ENCODE assay signal across 8 cellular contexts in the genomic region with DNA sequence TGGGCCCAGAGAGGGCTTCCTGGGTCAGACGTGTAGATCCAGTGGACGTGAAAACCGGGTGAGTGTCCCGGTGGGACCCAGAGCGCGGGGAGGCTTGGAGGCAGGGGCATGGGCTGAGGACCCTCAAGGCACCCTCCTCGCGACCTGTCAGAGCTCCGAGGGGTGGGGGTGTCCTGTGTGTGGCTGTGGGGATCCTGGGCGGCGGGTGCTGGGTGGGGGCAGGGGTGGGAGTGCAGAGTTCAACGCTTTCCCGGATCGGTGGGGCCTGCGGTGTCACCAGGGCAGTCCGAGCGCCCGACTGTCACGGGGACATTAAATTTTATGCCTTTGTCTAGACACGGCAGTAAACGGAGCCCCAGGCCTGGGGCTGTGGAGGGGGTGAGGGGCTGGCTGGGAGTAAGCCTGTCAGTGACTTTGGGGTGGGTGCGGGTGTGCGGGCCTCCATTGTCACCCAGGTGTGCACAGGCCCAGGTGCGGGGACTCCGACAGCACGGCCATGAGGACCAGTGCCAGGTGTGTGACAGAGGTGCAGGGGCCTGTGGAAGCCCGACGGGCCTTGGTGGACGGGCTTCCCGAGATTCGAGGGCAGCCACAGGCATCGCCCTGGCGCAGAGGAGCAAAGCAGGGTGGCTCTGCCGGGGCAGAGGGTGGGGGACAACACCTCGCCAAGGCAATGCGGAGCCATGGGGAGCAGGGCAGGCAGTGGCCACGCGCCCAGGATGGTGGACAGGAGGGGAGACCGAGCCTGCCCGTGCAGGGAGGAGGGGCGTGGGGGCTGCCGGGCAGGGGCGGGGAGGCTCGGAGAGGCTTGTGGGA. TPM values are rescaled to one million over a fixed set of nuclear protein-coding genes. Genes with fewer than 3 reads are reported as not detected.
A peak's percentile ranks its signal among the peaks of the same experiment; 100 is the strongest.
DNase-seq lines count a peak whose midpoint lies in the region; ATAC-seq and TF ChIP-seq lines count a peak whose summit lies in the region.

No MANE protein-coding gene starts in this region.

- H3K27ac Mint-ChIP-seq in activated T-cell treated with anti-CD3 and anti-CD28 coated beads, Interleukin-2, amount 50 U/mL, for 72 hours, result peak overlapping the region; percentile 68
- peak overlapping the region; percentile 74 for H3K27ac Mint-ChIP-seq in stimulated activated memory B cell treated with anti-CD40 and anti-IgM and Interleukin-4, amounts not matched to agents 10 μg/mL and 1 μg/mL and 100 μg/mL, for 72 hours

- peaks cover 15% of the 10 kb centered on the region for H3K4me1 Mint-ChIP-seq in activated T-cell treated with anti-CD3 and anti-CD28 coated beads, Interleukin-2, amount 50 U/mL, for 72 hours (ENCODE audit: low read depth)
- H3K4me1 Mint-ChIP-seq in stimulated activated memory B cell treated with anti-CD40 and anti-IgM and Interleukin-4, amounts not matched to agents 10 μg/mL and 1 μg/mL and 100 μg/mL, for 72 hours, result peaks cover 47% of the 10 kb centered on the region

- peaks cover 17% of the 10 kb centered on the region for H3K27me3 Mint-ChIP-seq in activated T-cell treated with anti-CD3 and anti-CD28 coated beads, Interleukin-2, amount 50 U/mL, for 72 hours (ENCODE audit: low read depth)
- peaks cover 24% of the 10 kb centered on the region for H3K27me3 Mint-ChIP-seq in stimulated activated memory B cell treated with anti-CD40 and anti-IgM and Interleukin-4, amounts not matched to agents 10 μg/mL and 1 μg/mL and 100 μg/mL, for 72 hours

- H2AFZ ChIP-seq in hepatocyte, result peak overlapping the region; percentile 66

- no peaks in the 10 kb centered on the region for H3K36me3 ChIP-seq in hepatocyte (replicated peaks; ENCODE audit: insufficient read depth, low read depth)

- no peaks in the 10 kb centered on the region for H4K20me1 ChIP-seq in hepatocyte (ENCODE audit: insufficient read depth, poor library complexity, severe bottlenecking)

- 81% methylated on average over 11 of the region's 44 CpGs for WGBS in hepatocyte (ENCODE audit: low lambda C conversion rate, missing lambda C conversion rate)

- no peaks in the 10 kb centered on the region for H3K9me3 ChIP-seq in hepatocyte (ENCODE audit: low read depth)

- no peaks in the 10 kb centered on the region for H3K9me2 ChIP-seq in hepatocyte (replicated peaks; ENCODE audit: insufficient read depth)

- DNase-seq in HFF-Myc (ENCODE audit: extremely low read depth, low read depth), result no peak
- no peak for DNase-seq in activated T-cell treated with anti-CD3 and anti-CD28 coated beads, Interleukin-2, amount 50 U/mL, for 72 hours
- peak; percentile 4 for DNase-seq in hepatocyte (ENCODE audit: low spot score)
- no peak for DNase-seq in glomerular visceral epithelial cell (ENCODE audit: extremely low spot score)
- no peak for DNase-seq in DMS153 (lab: John Stamatoyannopoulos, UW)

- H3K4me1 ChIP-seq in hepatocyte (ENCODE audit: insufficient read depth), result no peaks in the 10 kb centered on the region

- peak overlapping the region; percentile 79 for H3K4me2 ChIP-seq in hepatocyte

- H3K36me3 Mint-ChIP-seq in activated T-cell treated with anti-CD3 and anti-CD28 coated beads, Interleukin-2, amount 50 U/mL, for 72 hours (ENCODE audit: insufficient read depth in 2 of 2), result no peaks in the 10 kb centered on the region
- H3K36me3 Mint-ChIP-seq in stimulated activated memory B cell treated with anti-CD40 and anti-IgM and Interleukin-4, amounts not matched to agents 10 μg/mL and 1 μg/mL and 100 μg/mL, for 72 hours, result no peaks in the 10 kb centered on the region

- H3K27me3 ChIP-seq in hepatocyte, result no peaks in the 10 kb centered on the region

- H3K27ac ChIP-seq in hepatocyte, result no peak overlapping the region

- ATAC-seq in activated T-cell treated with anti-CD3 and anti-CD28 coated beads, Interleukin-2, amount 50 U/mL, for 72 hours (replicated peaks in 1 of 2), result no peak
- ATAC-seq in stimulated activated memory B cell treated with anti-CD40 and anti-IgM and Interleukin-4, amounts not matched to agents 10 μg/mL and 1 μg/mL and 100 μg/mL, for 72 hours, result no peak
- ATAC-seq in GM19351 (IDR thresholded peaks at IDR 0.05; ENCODE audit: unreplicated experiment), result no peak
- no peak for ATAC-seq in GM18873 (IDR thresholded peaks at IDR 0.05; ENCODE audit: low FRiP score, unreplicated experiment)

- H3K4me3 ChIP-seq in HFF-Myc (replicated peaks; ENCODE audit: low read depth, low read length) (peak overlapping the region; percentile 37), hepatocyte (no peak overlapping the region)

- H3K4me3 Mint-ChIP-seq in activated T-cell treated with anti-CD3 and anti-CD28 coated beads, Interleukin-2, amount 50 U/mL, for 72 hours, result peak overlapping the region; percentile 90 to 91
- peak overlapping the region; percentile 86 for H3K4me3 Mint-ChIP-seq in stimulated activated memory B cell treated with anti-CD40 and anti-IgM and Interleukin-4, amounts not matched to agents 10 μg/mL and 1 μg/mL and 100 μg/mL, for 72 hours

- H3K79me2 ChIP-seq in hepatocyte, result no peaks in the 10 kb centered on the region

- TF ChIP-seq CTCF in HFF-Myc (IDR thresholded peaks at IDR 0.05; ENCODE audit: low read depth, low read length, missing control alignments) (no peak), hepatocyte (IDR thresholded peaks at IDR 0.05; ENCODE audit: poor library complexity) (no peak)

- no peaks in the 10 kb centered on the region for H3K9me3 Mint-ChIP-seq in activated T-cell treated with anti-CD3 and anti-CD28 coated beads, Interleukin-2, amount 50 U/mL, for 72 hours
- H3K9me3 Mint-ChIP-seq in stimulated activated memory B cell treated with anti-CD40 and anti-IgM and Interleukin-4, amounts not matched to agents 10 μg/mL and 1 μg/mL and 100 μg/mL, for 72 hours, result no peaks in the 10 kb centered on the region

RNA-seq across cellular contexts. Expression of a gene that starts 1.2 kb away (rescaled TPM):
- 1 to 10 TPM; 6.3 to 7.9 TPM for total RNA-seq in activated T-cell treated with anti-CD3 and anti-CD28 coated beads, Interleukin-2, amount 50 U/mL, for 72 hours
- total RNA-seq in hepatocyte, result 2.3 and 3.0 TPM in 2 replicates
- polyA plus RNA-seq in hepatocyte, result 3.0 and 5.8 TPM in 2 replicates

RNA-seq across cellular contexts. Expression of a gene that starts 36.5 kb away (rescaled TPM):
- 10 to 100 TPM; 33.0 to 36.9 TPM for total RNA-seq in activated T-cell treated with anti-CD3 and anti-CD28 coated beads, Interleukin-2, amount 50 U/mL, for 72 hours
- total RNA-seq in hepatocyte, result 3.5 and 3.9 TPM in 2 replicates
- polyA plus RNA-seq in hepatocyte, result 4.9 and 5.1 TPM in 2 replicates

RNA-seq across cellular contexts. Expression of a gene that starts 40.9 kb away (rescaled TPM):
- total RNA-seq in activated T-cell treated with anti-CD3 and anti-CD28 coated beads, Interleukin-2, amount 50 U/mL, for 72 hours, result 100 to 1,000 TPM; 146 to 174 TPM
- 1.8 and 5.8 TPM in 2 replicates for total RNA-seq in hepatocyte
- polyA plus RNA-seq in hepatocyte, result 14.7 and 19.6 TPM in 2 replicates

RNA-seq across cellular contexts. Expression of a gene that starts 53.0 kb away (rescaled TPM):
- total RNA-seq in activated T-cell treated with anti-CD3 and anti-CD28 coated beads, Interleukin-2, amount 50 U/mL, for 72 hours, result 1 to 10 TPM; 1.1 to 1.3 TPM
- total RNA-seq in hepatocyte, result 8.3 and 11.3 TPM in 2 replicates
- polyA plus RNA-seq in hepatocyte, result 29.1 and 45.6 TPM in 2 replicates

Comparison
In these comparisons a context has a peak if more than half of its experiments do, and no peak if none do; other contexts are left out.
1. RNA of a gene that starts 40.9 kb away (total RNA-seq): 146 to 174 TPM in activated T-cell treated with anti-CD3 and anti-CD28 coated beads, Interleukin-2, amount 50 U/mL, for 72 hours; 1.8 to 5.8 TPM in hepatocyte; every median in the first group is over 10 times any median in the second.